19 cellular contexts compared by ENCODE assay signal in the genomic region with DNA sequence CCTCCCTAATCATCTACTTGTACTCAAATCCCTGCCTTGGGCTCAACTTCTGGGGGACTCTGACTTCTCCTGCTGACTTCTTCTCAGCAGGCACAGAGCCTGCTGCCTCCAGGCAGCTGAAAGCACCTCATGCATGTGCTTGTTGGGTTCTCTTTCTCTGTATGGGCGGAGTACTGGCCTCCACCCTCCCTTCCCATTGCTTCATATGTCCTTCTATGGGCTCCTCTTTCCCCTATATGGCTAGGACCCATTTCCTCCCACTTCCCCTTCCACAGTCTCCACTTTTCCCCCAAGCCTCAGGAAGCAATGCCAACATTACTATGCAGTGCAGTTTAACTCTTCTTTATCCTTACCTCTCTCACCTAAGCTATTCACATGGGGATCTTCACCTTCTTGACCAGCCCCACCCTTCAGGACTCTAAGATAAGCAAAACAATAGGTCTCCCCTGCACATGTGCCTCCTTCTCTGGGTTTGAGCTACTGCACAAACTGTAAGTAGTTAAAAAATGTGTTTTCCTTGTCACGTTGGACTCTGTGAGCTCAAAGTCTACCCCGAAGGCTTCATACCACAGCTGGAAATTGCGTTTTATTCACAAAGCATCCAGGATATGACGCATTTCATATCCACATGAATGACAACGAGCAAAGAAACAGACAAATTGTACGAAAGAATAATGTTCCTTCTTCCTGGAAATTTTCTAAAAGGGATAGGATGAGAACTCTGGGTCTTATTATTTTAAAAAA.
"Had no signal": no experiment of that assay in that cellular context is flagged by ENCODE, and none has a peak within 500 bp of the region (broad histone marks: within the 10 kb centered on the region; RNA-seq: fewer than 3 reads in every experiment).

No MANE protein-coding gene starts in this region.

- H3K4me3 Mint-ChIP-seq: activated CD8-positive, alpha-beta T cell treated with anti-CD3 and anti-CD28 coated beads for 36 hours; activated naive CD8-positive, alpha-beta T cell; activated T-cell treated with anti-CD3 and anti-CD28 coated beads, Interleukin-2, amount 50 U/mL, for 72 hours; naive thymus-derived CD4-positive, alpha-beta T cell; stimulated activated memory B cell treated with anti-CD40 and anti-IgM and Interleukin-4, amounts not matched to agents 10 μg/mL and 1 μg/mL and 100 μg/mL, for 72 hours; T-helper 1 cell treated with Interleukin-12 subunit alpha and Interleukin-12 subunit beta and Interleukin-4 antibody, amounts not matched to agents 30 μg/mL and 1 μg/mL, for 36 hours; WTC11 had no signal

- H3K27me3 Mint-ChIP-seq: activated CD8-positive, alpha-beta T cell treated with anti-CD3 and anti-CD28 coated beads for 36 hours had no signal

- H3K9me3 ChIP-seq: esophagus muscularis mucosa, heart left ventricle, mucosa of descending colon, neutrophil had no signal

- H3K36me3 Mint-ChIP-seq: stimulated activated memory B cell treated with anti-CD40 and anti-IgM and Interleukin-4, amounts not matched to agents 10 μg/mL and 1 μg/mL and 100 μg/mL, for 72 hours; WTC11 had no signal

- H3K27me3 ChIP-seq: esophagus muscularis mucosa, heart left ventricle, neutrophil had no signal

- H3K4me1 Mint-ChIP-seq: stimulated activated memory B cell treated with anti-CD40 and anti-IgM and Interleukin-4, amounts not matched to agents 10 μg/mL and 1 μg/mL and 100 μg/mL, for 72 hours; WTC11 had no signal

- DNase-seq: activated CD4-positive, alpha-beta T cell treated with anti-CD3 and anti-CD28 coated beads for 4 hours; activated CD8-positive, alpha-beta memory T cell treated with anti-CD3 and anti-CD28 coated beads, Interleukin-2, amount 50 U/mL, for 4 hours; activated CD8-positive, alpha-beta T cell treated with anti-CD3 and anti-CD28 coated beads for 36 hours; activated gamma-delta T cell; activated T-cell treated with anti-CD3 and anti-CD28 coated beads, Interleukin-2, amount 50 U/mL, for 72 hours; cortex of kidney; effector CD4-positive, alpha-beta T cell; heart left ventricle; left colon; mammary epithelial cell; mucosa of descending colon; naive thymus-derived CD4-positive, alpha-beta T cell; stimulated activated CD4-positive, alpha-beta T cell treated with anti-CD3 and anti-CD28 coated beads, Interleukin-2, amount 100 ng/mL, for 24 hours had no signal

- H3K9me3 Mint-ChIP-seq: activated CD8-positive, alpha-beta T cell treated with anti-CD3 and anti-CD28 coated beads for 36 hours; activated T-cell treated with anti-CD3 and anti-CD28 coated beads, Interleukin-2, amount 50 U/mL, for 72 hours; naive thymus-derived CD4-positive, alpha-beta T cell; stimulated activated memory B cell treated with anti-CD40 and anti-IgM and Interleukin-4, amounts not matched to agents 10 μg/mL and 1 μg/mL and 100 μg/mL, for 72 hours; T-helper 1 cell treated with Interleukin-12 subunit alpha and Interleukin-12 subunit beta and Interleukin-4 antibody, amounts not matched to agents 30 μg/mL and 1 μg/mL, for 36 hours; WTC11 had no signal

- H3K27ac Mint-ChIP-seq: activated CD8-positive, alpha-beta T cell treated with anti-CD3 and anti-CD28 coated beads for 36 hours; activated naive CD8-positive, alpha-beta T cell; activated T-cell treated with anti-CD3 and anti-CD28 coated beads, Interleukin-2, amount 50 U/mL, for 72 hours; stimulated activated memory B cell treated with anti-CD40 and anti-IgM and Interleukin-4, amounts not matched to agents 10 μg/mL and 1 μg/mL and 100 μg/mL, for 72 hours; T-helper 1 cell treated with Interleukin-12 subunit alpha and Interleukin-12 subunit beta and Interleukin-4 antibody, amounts not matched to agents 30 μg/mL and 1 μg/mL, for 36 hours; WTC11 had no signal

- H3K27ac ChIP-seq: esophagus muscularis mucosa, heart left ventricle, neutrophil had no signal

- H3K4me3 ChIP-seq: esophagus muscularis mucosa, heart left ventricle, mucosa of descending colon had no signal

- ATAC-seq: activated CD8-positive, alpha-beta T cell treated with anti-CD3 and anti-CD28 coated beads for 36 hours; activated T-cell treated with anti-CD3 and anti-CD28 coated beads, Interleukin-2, amount 50 U/mL, for 72 hours; left colon; mucosa of descending colon; naive thymus-derived CD4-positive, alpha-beta T cell; stimulated activated memory B cell treated with anti-CD40 and anti-IgM and Interleukin-4, amounts not matched to agents 10 μg/mL and 1 μg/mL and 100 μg/mL, for 72 hours; WTC11 had no signal

- H3K36me3 ChIP-seq: neutrophil had no signal
